16 cellular contexts compared by ENCODE assay signal in genomic region chr15:67054676-67055075, GRCh38.
"Had no signal": no experiment of that assay in that cellular context is flagged by ENCODE, and none has a peak within 500 bp of the region (broad histone marks: within the 10 kb centered on the region; RNA-seq: fewer than 3 reads in every experiment).

No MANE protein-coding gene starts in this region.

- DNase-seq: activated CD4-positive, alpha-beta T cell treated with anti-CD3 and anti-CD28 coated beads, Interleukin-2, amount 50 U/mL, for 1 hour; activated CD4-positive, CD25-positive, alpha-beta regulatory T cell; activated T-cell treated with anti-CD3 and anti-CD28 coated beads for 4 hours; hypothalamus; left ventricle myocardium superior; mesenchymal stem cell; naive thymus-derived CD8-positive, alpha-beta T cell; stimulated activated CD4-positive, alpha-beta T cell treated with anti-CD3 and anti-CD28 coated beads, Interleukin-12 subunit alpha, Interleukin-12 subunit beta, amount 100 ng/mL, for 4 hours; stimulated activated CD4-positive, alpha-beta T cell treated with anti-CD3 and anti-CD28 coated beads, Interleukin-2, amount 100 ng/mL, for 24 hours; substantia nigra had no signal

- H3K27ac Mint-ChIP-seq: T-helper 2 cell treated with Interferon-gamma antibody and Interleukin-4, amounts not matched to agents 5 μg/mL and 100 μg/mL, for 36 hours had no signal

- H3K4me3 Mint-ChIP-seq: naive thymus-derived CD8-positive, alpha-beta T cell; T-helper 2 cell treated with Interferon-gamma antibody and Interleukin-4, amounts not matched to agents 5 μg/mL and 100 μg/mL, for 36 hours had no signal

- H3K9me3 Mint-ChIP-seq: naive thymus-derived CD8-positive, alpha-beta T cell; T-helper 2 cell treated with Interferon-gamma antibody and Interleukin-4, amounts not matched to agents 5 μg/mL and 100 μg/mL, for 36 hours had no signal

- H3K27me3 Mint-ChIP-seq: naive thymus-derived CD8-positive, alpha-beta T cell had no signal

- H3K9me3 ChIP-seq: esophagus muscularis mucosa, neutrophil, tibial nerve had no signal

- H3K27me3 ChIP-seq: esophagus muscularis mucosa, neutrophil, tibial nerve had no signal

- ATAC-seq: left ventricle myocardium superior; naive thymus-derived CD8-positive, alpha-beta T cell had no signal

- H3K27ac ChIP-seq: esophagus muscularis mucosa, neutrophil, tibial nerve had no signal

- FAIRE-seq: astrocyte, bronchial epithelial cell had no signal

- H3K4me3 ChIP-seq: esophagus muscularis mucosa, tibial nerve had no signal

- H3K36me3 Mint-ChIP-seq: naive thymus-derived CD8-positive, alpha-beta T cell had no signal

- H3K36me3 ChIP-seq: esophagus muscularis mucosa, neutrophil, tibial nerve had no signal
